Comparison of ENCODE assay signal across 15 cellular contexts in genomic region chr3:35640186-35640584, GRCh38. TPM values are rescaled to one million over a fixed set of nuclear protein-coding genes. Genes with fewer than 3 reads are reported as not detected.
DNase-seq lines count a peak whose midpoint lies in the region; ATAC-seq and TF ChIP-seq lines count a peak whose summit lies in the region.
"Had no signal": no experiment of that assay in that cellular context is flagged by ENCODE, and none has a peak within 500 bp of the region (broad histone marks: within the 10 kb centered on the region; RNA-seq: fewer than 3 reads in every experiment).

No MANE protein-coding gene starts in this region.

- H3K27me3 ChIP-seq in right cardiac atrium (ENCODE audit: control insufficient read depth, insufficient read depth) (no peaks in the 10 kb centered on the region), dorsolateral prefrontal cortex (peaks cover 0 to 22% (median 0%) of the 10 kb centered on the region in 45 donors), WERI-Rb-1 (ENCODE audit: insufficient read depth, low read depth, severe bottlenecking) (no peaks in the 10 kb centered on the region), adrenal gland (peaks cover 24% of the 10 kb centered on the region)

- H3K4me1 Mint-ChIP-seq in naive thymus-derived CD8-positive, alpha-beta T cell = peaks cover 3 to 14% (median 11%) of the 10 kb centered on the region in 4 donors
- peaks cover 8% of the 10 kb centered on the region for H3K4me1 Mint-ChIP-seq in type B pancreatic cell (ENCODE audit: unreplicated experiment)

- no peak overlapping the region for H3K27ac ChIP-seq in right cardiac atrium (ENCODE audit: low read length)
- H3K27ac ChIP-seq in dorsolateral prefrontal cortex = peak overlapping the region; percentile 11 to 96 (median 90)
- H3K27ac ChIP-seq in WERI-Rb-1 = no peak overlapping the region
- H3K27ac ChIP-seq in adrenal gland = no peak overlapping the region
- H3K27ac ChIP-seq: HL-60, transverse colon had no signal

- POLR2A ChIA-PET in naive thymus-derived CD8-positive, alpha-beta T cell (lab: Charles Lee) = no interaction called here

- no peaks in the 10 kb centered on the region for H3K36me3 Mint-ChIP-seq in naive thymus-derived CD8-positive, alpha-beta T cell
- H3K36me3 Mint-ChIP-seq in type B pancreatic cell = no peaks in the 10 kb centered on the region

- H3K27ac Mint-ChIP-seq in naive thymus-derived CD8-positive, alpha-beta T cell = no peak overlapping the region
- H3K27ac Mint-ChIP-seq in type B pancreatic cell = no peak overlapping the region
- H3K27ac Mint-ChIP-seq: immature natural killer cell had no signal

- H3K9me3 ChIP-seq in right cardiac atrium (ENCODE audit: control insufficient read depth, low read length) (no peaks in the 10 kb centered on the region), WERI-Rb-1 (ENCODE audit: severe bottlenecking) (no peaks in the 10 kb centered on the region), adrenal gland (replicated peaks in 1 of 3) (no peaks in the 10 kb centered on the region)
- H3K9me3 ChIP-seq: transverse colon had no signal

- H3K27me3 Mint-ChIP-seq in naive thymus-derived CD8-positive, alpha-beta T cell = peaks cover 19 to 55% (median 26%) of the 10 kb centered on the region in 5 donors
- peaks cover 83% of the 10 kb centered on the region for H3K27me3 Mint-ChIP-seq in type B pancreatic cell

- ATAC-seq in right cardiac atrium = no peak
- no peak for ATAC-seq in Right ventricle myocardium superior (ENCODE audit: poor library complexity)
- no peak for ATAC-seq in naive thymus-derived CD8-positive, alpha-beta T cell

- WGBS in right cardiac atrium = 48% methylated on average over 8 of the region's 8 CpGs
- WGBS in adrenal gland, 4 donors = 38 to 45% (median 42%) methylated on average over 8 of the region's 8 CpGs

- intact Hi-C loops in right cardiac atrium (cut with DNase I) (no loop called here), Right ventricle myocardium superior (cut with DNase I) (no loop called here), dorsolateral prefrontal cortex (cut with DNase I) (no loop called here), adrenal gland (cut with DNase I) (no loop called here)

- H3K36me3 ChIP-seq in WERI-Rb-1 = no peaks in the 10 kb centered on the region
- no peaks in the 10 kb centered on the region for H3K36me3 ChIP-seq in adrenal gland (replicated peaks in 1 of 2)
- H3K36me3 ChIP-seq: transverse colon had no signal

- peak overlapping the region; percentile 23 for H3K4me3 ChIP-seq in right cardiac atrium (ENCODE audit: low read length)
- H3K4me3 ChIP-seq in dorsolateral prefrontal cortex = peak overlapping the region; percentile 37 to 92 (median 70)
- H3K4me3 ChIP-seq in WERI-Rb-1 (ENCODE audit: low read depth, low read length) = no peak overlapping the region
- H3K4me3 ChIP-seq in adrenal gland = no peak overlapping the region

- TF ChIP-seq CTCF in dorsolateral prefrontal cortex (IDR thresholded peaks at IDR 0.05 in 54 of 56, conservative IDR thresholded peaks at IDR 0.05 in 2 of 56; ENCODE audit: low read depth in 1 of 56, partially characterized antibody in 56 of 56) (no peak), type B pancreatic cell (conservative IDR thresholded peaks at IDR 0.05) (no peak), WERI-Rb-1 (IDR thresholded peaks at IDR 0.05; ENCODE audit: low read depth, low read length) (no peak), adrenal gland (IDR thresholded peaks at IDR 0.05) (no peak)

- DNase-seq in right cardiac atrium = no peak
- no peak for DNase-seq in Right ventricle myocardium superior
- no peak for DNase-seq in dorsolateral prefrontal cortex
- no peak for DNase-seq in naive thymus-derived CD8-positive, alpha-beta T cell
- DNase-seq in type B pancreatic cell (ENCODE audit: extremely low spot score, unreplicated experiment) = no peak
- no peak for DNase-seq in WERI-Rb-1
- no peak for DNase-seq in NCI-H774 (lab: John Stamatoyannopoulos, UW)
- DNase-seq in adrenal gland = no peak
- DNase-seq: activated CD4-positive, alpha-beta T cell treated with anti-CD3 and anti-CD28 coated beads for 1 hour; activated naive CD4-positive, alpha-beta T cell treated with Interleukin-2 at 50 U/mL for 16 hours; GDM1; immature natural killer cell; NCI-H1092; transverse colon had no signal

- TF ChIP-seq POLR2A in adrenal gland (IDR thresholded peaks at IDR 0.05) = no peak

- H3K4me3 Mint-ChIP-seq in naive thymus-derived CD8-positive, alpha-beta T cell = peak overlapping the region in 8 of 10 donors; percentile 27 to 87 (median 69)
- peak overlapping the region; percentile 96 for H3K4me3 Mint-ChIP-seq in type B pancreatic cell

- H3K4me1 ChIP-seq in right cardiac atrium (ENCODE audit: control insufficient read depth, insufficient read depth, low read length) = no peaks in the 10 kb centered on the region
- H3K4me1 ChIP-seq in adrenal gland (replicated peaks in 1 of 2) = peaks cover 0 to 6% of the 10 kb centered on the region in 2 donors

- no peaks in the 10 kb centered on the region for H3K9me3 Mint-ChIP-seq in naive thymus-derived CD8-positive, alpha-beta T cell
- H3K9me3 Mint-ChIP-seq in type B pancreatic cell = no peaks in the 10 kb centered on the region

RNA-seq across cellular contexts. Expression of gene ARPP21, which starts 0.9 kb away (rescaled TPM):
- total RNA-seq in right cardiac atrium (under 1 TPM in 3 of 4 donors, not detected in 1; 0.11 to 0.35 (median 0.34) TPM), Right ventricle myocardium superior (not detected), dorsolateral prefrontal cortex (100 to 1,000 TPM in 116 of 120 experiments, 10 to 100 TPM in 4; 77.6 to 293 (median 180) TPM), type B pancreatic cell (ENCODE audit: low replicate concordance) (1.4 and 3.5 TPM in 2 replicates), adrenal gland (not detected)
- polyA plus RNA-seq in right cardiac atrium (0.23 TPM), adrenal gland (under 1 TPM in 2 of 3 donors, not detected in 1; 0.32 to 0.79 TPM)
- not detected for total RNA-seq in naive thymus-derived CD8-positive, alpha-beta T cell
- polyA plus RNA-seq in naive thymus-derived CD8-positive, alpha-beta T cell = not detected
- polyA plus RNA-seq: immature natural killer cell had no signal

Comparison
In these comparisons a context has a peak if more than half of its experiments do, and no peak if none do; other contexts are left out.
1. H3K27ac ChIP-seq: peak in dorsolateral prefrontal cortex (59 of 59); none in right cardiac atrium (single experiment), WERI-Rb-1 (single experiment) and adrenal gland (0 of 5).
2. H3K4me3 ChIP-seq: peak in right cardiac atrium (single experiment) and dorsolateral prefrontal cortex (59 of 59); none in WERI-Rb-1 (single experiment) and adrenal gland (0 of 4).
3. RNA of gene ARPP21, which starts 0.9 kb away (total RNA-seq): 77.6 to 293 TPM in dorsolateral prefrontal cortex; 1.4 to 3.5 TPM in type B pancreatic cell, 0.11 to 0.35 TPM in right cardiac atrium, not detected in Right ventricle myocardium superior (single experiment), not detected in naive thymus-derived CD8-positive, alpha-beta T cell and not detected in adrenal gland; every median in the first group is over 10 times any median in the second.